1 cellular context compared by ENCODE assay signal in the genomic region with DNA sequence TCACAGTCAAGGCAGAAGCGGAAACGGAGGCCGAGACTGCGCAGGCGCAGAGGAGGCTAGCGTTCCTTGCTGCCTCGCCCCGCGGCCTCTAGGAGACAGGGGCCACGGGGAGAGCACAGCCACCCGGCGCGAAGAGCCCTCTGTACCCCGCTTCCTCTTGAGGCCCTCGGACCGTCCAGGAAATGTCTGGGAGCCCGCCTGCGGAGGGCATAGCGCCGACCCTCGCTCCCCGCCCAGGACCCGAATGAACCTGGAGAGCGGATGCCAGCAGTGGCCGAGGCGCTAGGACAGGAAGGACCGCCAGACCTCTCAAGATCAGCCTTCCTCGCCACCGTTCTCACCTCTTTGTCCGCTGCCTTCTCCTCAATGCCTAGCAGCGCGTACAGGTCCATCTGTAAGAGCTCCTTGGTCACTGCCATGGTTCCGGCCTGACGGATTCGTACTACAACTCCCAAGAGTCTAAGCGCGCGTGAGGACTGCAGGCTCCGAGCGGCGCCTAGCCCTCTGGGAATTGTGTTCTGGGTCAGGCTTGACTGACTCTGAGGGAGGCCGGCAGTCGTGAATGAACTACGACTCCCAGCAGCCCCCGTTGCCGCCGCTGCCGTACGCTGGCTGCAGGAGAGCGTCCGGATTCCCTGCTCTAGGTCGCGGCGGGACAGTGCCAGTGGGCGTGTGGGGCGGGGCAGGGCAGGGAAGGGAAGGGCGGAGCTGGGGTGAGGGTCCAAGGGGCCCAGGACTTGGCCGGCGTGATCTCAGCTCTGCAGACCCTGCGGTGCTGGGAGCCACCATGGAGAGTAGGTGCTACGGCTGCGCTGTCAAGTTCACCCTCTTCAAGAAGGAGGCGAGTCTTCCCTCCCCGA.
TF ChIP-seq lines count a peak whose summit lies in the region.

A gene with protein sequence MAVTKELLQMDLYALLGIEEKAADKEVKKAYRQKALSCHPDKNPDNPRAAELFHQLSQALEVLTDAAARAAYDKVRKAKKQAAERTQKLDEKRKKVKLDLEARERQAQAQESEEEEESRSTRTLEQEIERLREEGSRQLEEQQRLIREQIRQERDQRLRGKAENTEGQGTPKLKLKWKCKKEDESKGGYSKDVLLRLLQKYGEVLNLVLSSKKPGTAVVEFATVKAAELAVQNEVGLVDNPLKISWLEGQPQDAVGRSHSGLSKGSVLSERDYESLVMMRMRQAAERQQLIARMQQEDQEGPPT (minus strand): TSS at position 446 of the 860 bp plus-strand sequence. CDS start 27 bp downstream, at position 419.
A gene with protein sequence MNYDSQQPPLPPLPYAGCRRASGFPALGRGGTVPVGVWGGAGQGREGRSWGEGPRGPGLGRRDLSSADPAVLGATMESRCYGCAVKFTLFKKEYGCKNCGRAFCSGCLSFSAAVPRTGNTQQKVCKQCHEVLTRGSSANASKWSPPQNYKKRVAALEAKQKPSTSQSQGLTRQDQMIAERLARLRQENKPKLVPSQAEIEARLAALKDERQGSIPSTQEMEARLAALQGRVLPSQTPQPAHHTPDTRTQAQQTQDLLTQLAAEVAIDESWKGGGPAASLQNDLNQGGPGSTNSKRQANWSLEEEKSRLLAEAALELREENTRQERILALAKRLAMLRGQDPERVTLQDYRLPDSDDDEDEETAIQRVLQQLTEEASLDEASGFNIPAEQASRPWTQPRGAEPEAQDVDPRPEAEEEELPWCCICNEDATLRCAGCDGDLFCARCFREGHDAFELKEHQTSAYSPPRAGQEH (plus strand): TSS at position 62 of the 860 bp plus-strand sequence. CDS start 501 bp downstream, at position 563.

TF ChIP-seq in HepG2, 621 proteins besides CTCF, POLR2A, EP300 and RAD21 (continued from another document and continues in another):
- no peak for TF ChIP-seq NONO (IDR thresholded peaks at IDR 0.05)
- TF ChIP-seq NONO (CRISPR knock-in tag; conservative IDR thresholded peaks at IDR 0.05), result peak; percentile 86
- TF ChIP-seq ZNF354B (CRISPR knock-in tag; IDR thresholded peaks at IDR 0.05), result 0 out of 2 replicates have a peak, but pooled peaks have one; percentile 66
- TF ChIP-seq, protein P1, sequence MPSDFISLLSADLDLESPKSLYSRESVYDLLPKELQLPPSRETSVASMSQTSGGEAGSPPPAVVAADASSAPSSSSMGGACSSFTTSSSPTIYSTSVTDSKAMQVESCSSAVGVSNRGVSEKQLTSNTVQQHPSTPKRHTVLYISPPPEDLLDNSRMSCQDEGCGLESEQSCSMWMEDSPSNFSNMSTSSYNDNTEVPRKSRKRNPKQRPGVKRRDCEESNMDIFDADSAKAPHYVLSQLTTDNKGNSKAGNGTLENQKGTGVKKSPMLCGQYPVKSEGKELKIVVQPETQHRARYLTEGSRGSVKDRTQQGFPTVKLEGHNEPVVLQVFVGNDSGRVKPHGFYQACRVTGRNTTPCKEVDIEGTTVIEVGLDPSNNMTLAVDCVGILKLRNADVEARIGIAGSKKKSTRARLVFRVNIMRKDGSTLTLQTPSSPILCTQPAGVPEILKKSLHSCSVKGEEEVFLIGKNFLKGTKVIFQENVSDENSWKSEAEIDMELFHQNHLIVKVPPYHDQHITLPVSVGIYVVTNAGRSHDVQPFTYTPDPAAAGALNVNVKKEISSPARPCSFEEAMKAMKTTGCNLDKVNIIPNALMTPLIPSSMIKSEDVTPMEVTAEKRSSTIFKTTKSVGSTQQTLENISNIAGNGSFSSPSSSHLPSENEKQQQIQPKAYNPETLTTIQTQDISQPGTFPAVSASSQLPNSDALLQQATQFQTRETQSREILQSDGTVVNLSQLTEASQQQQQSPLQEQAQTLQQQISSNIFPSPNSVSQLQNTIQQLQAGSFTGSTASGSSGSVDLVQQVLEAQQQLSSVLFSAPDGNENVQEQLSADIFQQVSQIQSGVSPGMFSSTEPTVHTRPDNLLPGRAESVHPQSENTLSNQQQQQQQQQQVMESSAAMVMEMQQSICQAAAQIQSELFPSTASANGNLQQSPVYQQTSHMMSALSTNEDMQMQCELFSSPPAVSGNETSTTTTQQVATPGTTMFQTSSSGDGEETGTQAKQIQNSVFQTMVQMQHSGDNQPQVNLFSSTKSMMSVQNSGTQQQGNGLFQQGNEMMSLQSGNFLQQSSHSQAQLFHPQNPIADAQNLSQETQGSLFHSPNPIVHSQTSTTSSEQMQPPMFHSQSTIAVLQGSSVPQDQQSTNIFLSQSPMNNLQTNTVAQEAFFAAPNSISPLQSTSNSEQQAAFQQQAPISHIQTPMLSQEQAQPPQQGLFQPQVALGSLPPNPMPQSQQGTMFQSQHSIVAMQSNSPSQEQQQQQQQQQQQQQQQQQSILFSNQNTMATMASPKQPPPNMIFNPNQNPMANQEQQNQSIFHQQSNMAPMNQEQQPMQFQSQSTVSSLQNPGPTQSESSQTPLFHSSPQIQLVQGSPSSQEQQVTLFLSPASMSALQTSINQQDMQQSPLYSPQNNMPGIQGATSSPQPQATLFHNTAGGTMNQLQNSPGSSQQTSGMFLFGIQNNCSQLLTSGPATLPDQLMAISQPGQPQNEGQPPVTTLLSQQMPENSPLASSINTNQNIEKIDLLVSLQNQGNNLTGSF (CRISPR knock-in tag; IDR thresholded peaks at IDR 0.05), result peak; percentile 75; the same call in 1 of the 2 replicates
- no peak for TF ChIP-seq KDM1A (CRISPR knock-in tag; IDR thresholded peaks at IDR 0.05)
- TF ChIP-seq, protein P2, sequence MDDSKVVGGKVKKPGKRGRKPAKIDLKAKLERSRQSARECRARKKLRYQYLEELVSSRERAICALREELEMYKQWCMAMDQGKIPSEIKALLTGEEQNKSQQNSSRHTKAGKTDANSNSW (CRISPR knock-in tag; IDR thresholded peaks at IDR 0.05; ENCODE audit: borderline replicate concordance), result no peak
- TF ChIP-seq NFKB2 (CRISPR knock-in tag; IDR thresholded peaks at IDR 0.05; ENCODE audit: borderline replicate concordance), result peak; percentile 45; the same call in 1 of the 2 replicates
- TF ChIP-seq, protein P3, sequence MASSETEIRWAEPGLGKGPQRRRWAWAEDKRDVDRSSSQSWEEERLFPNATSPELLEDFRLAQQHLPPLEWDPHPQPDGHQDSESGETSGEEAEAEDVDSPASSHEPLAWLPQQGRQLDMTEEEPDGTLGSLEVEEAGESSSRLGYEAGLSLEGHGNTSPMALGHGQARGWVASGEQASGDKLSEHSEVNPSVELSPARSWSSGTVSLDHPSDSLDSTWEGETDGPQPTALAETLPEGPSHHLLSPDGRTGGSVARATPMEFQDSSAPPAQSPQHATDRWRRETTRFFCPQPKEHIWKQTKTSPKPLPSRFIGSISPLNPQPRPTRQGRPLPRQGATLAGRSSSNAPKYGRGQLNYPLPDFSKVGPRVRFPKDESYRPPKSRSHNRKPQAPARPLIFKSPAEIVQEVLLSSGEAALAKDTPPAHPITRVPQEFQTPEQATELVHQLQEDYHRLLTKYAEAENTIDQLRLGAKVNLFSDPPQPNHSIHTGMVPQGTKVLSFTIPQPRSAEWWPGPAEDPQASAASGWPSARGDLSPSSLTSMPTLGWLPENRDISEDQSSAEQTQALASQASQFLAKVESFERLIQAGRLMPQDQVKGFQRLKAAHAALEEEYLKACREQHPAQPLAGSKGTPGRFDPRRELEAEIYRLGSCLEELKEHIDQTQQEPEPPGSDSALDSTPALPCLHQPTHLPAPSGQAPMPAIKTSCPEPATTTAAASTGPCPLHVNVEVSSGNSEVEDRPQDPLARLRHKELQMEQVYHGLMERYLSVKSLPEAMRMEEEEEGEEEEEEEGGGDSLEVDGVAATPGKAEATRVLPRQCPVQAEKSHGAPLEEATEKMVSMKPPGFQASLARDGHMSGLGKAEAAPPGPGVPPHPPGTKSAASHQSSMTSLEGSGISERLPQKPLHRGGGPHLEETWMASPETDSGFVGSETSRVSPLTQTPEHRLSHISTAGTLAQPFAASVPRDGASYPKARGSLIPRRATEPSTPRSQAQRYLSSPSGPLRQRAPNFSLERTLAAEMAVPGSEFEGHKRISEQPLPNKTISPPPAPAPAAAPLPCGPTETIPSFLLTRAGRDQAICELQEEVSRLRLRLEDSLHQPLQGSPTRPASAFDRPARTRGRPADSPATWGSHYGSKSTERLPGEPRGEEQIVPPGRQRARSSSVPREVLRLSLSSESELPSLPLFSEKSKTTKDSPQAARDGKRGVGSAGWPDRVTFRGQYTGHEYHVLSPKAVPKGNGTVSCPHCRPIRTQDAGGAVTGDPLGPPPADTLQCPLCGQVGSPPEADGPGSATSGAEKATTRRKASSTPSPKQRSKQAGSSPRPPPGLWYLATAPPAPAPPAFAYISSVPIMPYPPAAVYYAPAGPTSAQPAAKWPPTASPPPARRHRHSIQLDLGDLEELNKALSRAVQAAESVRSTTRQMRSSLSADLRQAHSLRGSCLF (CRISPR knock-in tag; IDR thresholded peaks at IDR 0.05; ENCODE audit: borderline replicate concordance), result no peak
- peak; percentile 82 for TF ChIP-seq KAT8 (CRISPR knock-in tag; IDR thresholded peaks at IDR 0.05)
- TF ChIP-seq ZMAT3 (CRISPR knock-in tag; conservative IDR thresholded peaks at IDR 0.05), result peak; percentile 66
- TF ChIP-seq NFATC3 (CRISPR knock-in tag; IDR thresholded peaks at IDR 0.05), result no peak
- TF ChIP-seq, protein P4, sequence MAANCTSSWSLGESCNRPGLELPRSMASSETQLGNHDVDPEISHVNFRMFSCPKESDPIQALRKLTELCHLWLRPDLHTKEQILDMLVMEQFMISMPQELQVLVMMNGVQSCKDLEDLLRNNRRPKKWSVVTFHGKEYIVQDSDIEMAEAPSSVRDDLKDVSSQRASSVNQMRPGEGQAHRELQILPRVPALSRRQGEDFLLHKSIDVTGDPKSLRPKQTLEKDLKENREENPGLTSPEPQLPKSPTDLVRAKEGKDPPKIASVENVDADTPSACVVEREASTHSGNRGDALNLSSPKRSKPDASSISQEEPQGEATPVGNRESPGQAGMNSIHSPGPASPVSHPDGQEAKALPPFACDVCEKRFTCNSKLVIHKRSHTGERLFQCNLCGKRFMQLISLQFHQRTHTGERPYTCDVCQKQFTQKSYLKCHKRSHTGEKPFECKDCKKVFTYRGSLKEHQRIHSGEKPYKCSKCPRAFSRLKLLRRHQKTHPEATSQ (CRISPR knock-in tag; IDR thresholded peaks at IDR 0.05; ENCODE audit: borderline replicate concordance), result no peak
- peak; percentile 47; the same call in 1 of the 2 replicates for TF ChIP-seq ZNF678 (CRISPR knock-in tag; IDR thresholded peaks at IDR 0.05)
- peak; percentile 83 for TF ChIP-seq YY1 (IDR thresholded peaks at IDR 0.05; ENCODE audit: insufficient read depth, insufficient replicate concordance, low read depth, low read length)
- no peak for TF ChIP-seq RFX5 (IDR thresholded peaks at IDR 0.05; ENCODE audit: low read depth, low read length)
- peak; percentile 95 for TF ChIP-seq PCBP1 (IDR thresholded peaks at IDR 0.05; ENCODE audit: borderline replicate concordance, low read depth, low read length)
- TF ChIP-seq, protein P5, sequence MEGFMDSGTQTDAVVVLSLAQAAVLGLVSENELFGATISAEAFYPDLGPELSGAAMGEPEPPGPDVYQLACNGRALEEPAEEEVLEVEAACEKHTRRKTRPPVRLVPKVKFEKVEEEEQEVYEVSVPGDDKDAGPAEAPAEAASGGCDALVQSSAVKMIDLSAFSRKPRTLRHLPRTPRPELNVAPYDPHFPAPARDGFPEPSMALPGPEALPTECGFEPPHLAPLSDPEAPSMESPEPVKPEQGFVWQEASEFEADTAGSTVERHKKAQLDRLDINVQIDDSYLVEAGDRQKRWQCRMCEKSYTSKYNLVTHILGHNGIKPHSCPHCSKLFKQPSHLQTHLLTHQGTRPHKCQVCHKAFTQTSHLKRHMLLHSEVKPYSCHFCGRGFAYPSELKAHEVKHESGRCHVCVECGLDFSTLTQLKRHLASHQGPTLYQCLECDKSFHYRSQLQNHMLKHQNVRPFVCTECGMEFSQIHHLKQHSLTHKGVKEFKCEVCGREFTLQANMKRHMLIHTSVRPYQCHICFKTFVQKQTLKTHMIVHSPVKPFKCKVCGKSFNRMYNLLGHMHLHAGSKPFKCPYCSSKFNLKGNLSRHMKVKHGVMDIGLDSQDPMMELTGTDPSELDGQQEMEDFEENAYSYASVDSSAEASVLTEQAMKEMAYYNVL (CRISPR knock-in tag; IDR thresholded peaks at IDR 0.05; ENCODE audit: borderline replicate concordance), result no peak
- TF ChIP-seq FOXK2 (IDR thresholded peaks at IDR 0.05), result no peak
- TF ChIP-seq, protein P6, sequence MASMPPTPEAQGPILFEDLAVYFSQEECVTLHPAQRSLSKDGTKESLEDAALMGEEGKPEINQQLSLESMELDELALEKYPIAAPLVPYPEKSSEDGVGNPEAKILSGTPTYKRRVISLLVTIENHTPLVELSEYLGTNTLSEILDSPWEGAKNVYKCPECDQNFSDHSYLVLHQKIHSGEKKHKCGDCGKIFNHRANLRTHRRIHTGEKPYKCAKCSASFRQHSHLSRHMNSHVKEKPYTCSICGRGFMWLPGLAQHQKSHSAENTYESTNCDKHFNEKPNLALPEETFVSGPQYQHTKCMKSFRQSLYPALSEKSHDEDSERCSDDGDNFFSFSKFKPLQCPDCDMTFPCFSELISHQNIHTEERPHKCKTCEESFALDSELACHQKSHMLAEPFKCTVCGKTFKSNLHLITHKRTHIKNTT (CRISPR knock-in tag; IDR thresholded peaks at IDR 0.05), result no peak
- no peak for TF ChIP-seq HOXA7 (CRISPR knock-in tag; IDR thresholded peaks at IDR 0.05)
- TF ChIP-seq ZNF709 (CRISPR knock-in tag; IDR thresholded peaks at IDR 0.05), result peak; percentile 29
- TF ChIP-seq ZNF24 (IDR thresholded peaks at IDR 0.05), result no peak
- TF ChIP-seq, protein P7, sequence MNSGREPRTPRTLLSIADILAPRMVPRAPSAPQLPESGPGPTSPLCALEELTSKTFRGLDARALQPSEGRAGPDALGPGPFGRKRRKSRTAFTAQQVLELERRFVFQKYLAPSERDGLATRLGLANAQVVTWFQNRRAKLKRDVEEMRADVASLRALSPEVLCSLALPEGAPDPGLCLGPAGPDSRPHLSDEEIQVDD (CRISPR knock-in tag; IDR thresholded peaks at IDR 0.05; ENCODE audit: borderline replicate concordance), result peak; percentile 58; the same call in 1 of the 2 replicates
- 0 out of 2 replicates have a peak, but pooled peaks have one; percentile 14 for TF ChIP-seq CBFB (CRISPR knock-in tag; IDR thresholded peaks at IDR 0.05)
- TF ChIP-seq TRIM24 (CRISPR knock-in tag; IDR thresholded peaks at IDR 0.05), result no peak
- peak; percentile 63; the same call in 1 of the 2 replicates for TF ChIP-seq YEATS2 (CRISPR knock-in tag; IDR thresholded peaks at IDR 0.05; ENCODE audit: borderline replicate concordance)
- no peak for TF ChIP-seq ZNF282 (IDR thresholded peaks at IDR 0.05; ENCODE audit: partially characterized antibody)
